ENCODE assay signal across 26 cellular contexts in genomic region chr3:46215810-46216414, GRCh38. TPM values are rescaled to one million over a fixed set of nuclear protein-coding genes. Genes with fewer than 3 reads are reported as not detected.
A peak's percentile ranks its signal among the peaks of the same experiment; 100 is the strongest.
DNase-seq lines count a peak whose midpoint lies in the region; ATAC-seq, FAIRE-seq and TF ChIP-seq lines count a peak whose summit lies in the region.
"Had no signal": no experiment of that assay in that cellular context is flagged by ENCODE, and none has a peak within 500 bp of the region (broad histone marks: within the 10 kb centered on the region; RNA-seq: fewer than 3 reads in every experiment).

No MANE protein-coding gene starts in this region.

- 4% methylated on average over 4 of the region's 4 CpGs for WGBS in HepG2 (ENCODE audit: low lambda C conversion rate)
- WGBS in right lobe of liver (ENCODE audit: insufficient coverage, low coverage, low lambda C conversion rate, missing lambda C conversion rate): 27% methylated on average over 4 of the region's 4 CpGs
- 88 to 92% methylated on average over 4 of the region's 4 CpGs for WGBS in endodermal cell (ENCODE audit: insufficient coverage in 1 of 2, insufficient read length in 1 of 2), 2 experiments

- FAIRE-seq in HepG2 (lab: Jason Lieb, UNC) (no peak), astrocyte (lab: Jason Lieb, UNC) (no peak)

- no peak for TF ChIP-seq RAD21 in HepG2 (CRISPR knock-in tag; IDR thresholded peaks at IDR 0.05)

- H3K79me2 ChIP-seq in HepG2 (ENCODE audit: insufficient read depth, low read length) (no peaks in the 10 kb centered on the region), astrocyte (ENCODE audit: insufficient read depth, low read length) (no peaks in the 10 kb centered on the region)

- intact Hi-C loops in HepG2 (cut with micrococcal nuclease; ENCODE audit: unreplicated experiment): no loop called here
- intact Hi-C loops in right lobe of liver (cut with DNase I): no loop called here

- no peak for TF ChIP-seq EP300 in HepG2 (IDR thresholded peaks at IDR 0.05; ENCODE audit: low read depth in 2 of 2, low read length in 2 of 2)
- TF ChIP-seq EP300 in HepG2 (CRISPR knock-in tag; IDR thresholded peaks at IDR 0.05; ENCODE audit: borderline replicate concordance): no peak

- no peaks in the 10 kb centered on the region for H3K4me1 ChIP-seq in HepG2 (ENCODE audit: insufficient read depth, low read length)
- no peaks in the 10 kb centered on the region for H3K4me1 ChIP-seq in right lobe of liver
- H3K4me1 ChIP-seq in astrocyte (ENCODE audit: insufficient read depth, low read length): no peaks in the 10 kb centered on the region
- H3K4me1 ChIP-seq in endodermal cell (ENCODE audit: control insufficient read depth, insufficient read depth, low read length): no peaks in the 10 kb centered on the region
- H3K4me1 ChIP-seq: uterus had no signal

- H3K27ac ChIP-seq in HepG2 (ENCODE audit: extremely low read length, insufficient read depth, low read length): no peak overlapping the region
- H3K27ac ChIP-seq in right lobe of liver: no peak overlapping the region
- H3K27ac ChIP-seq in astrocyte (ENCODE audit: low read depth, low read length): no peak overlapping the region
- no peak overlapping the region for H3K27ac ChIP-seq in endodermal cell (ENCODE audit: low read depth, low read length)
- H3K27ac ChIP-seq: heart left ventricle, uterus had no signal

- ATAC-seq in HepG2 (no peak), right lobe of liver (no peak), GM18870 (IDR thresholded peaks at IDR 0.05; ENCODE audit: unreplicated experiment) (no peak)
- ATAC-seq: heart left ventricle, right cardiac atrium, SK-N-SH treated with all-trans-retinoic acid at 6 μM for 48 hours had no signal

- no peak overlapping the region for H2AFZ ChIP-seq in HepG2 (ENCODE audit: low read length)
- no peak overlapping the region for H2AFZ ChIP-seq in astrocyte (ENCODE audit: low read depth, low read length)

- no peaks in the 10 kb centered on the region for H3K27me3 ChIP-seq in HepG2 (ENCODE audit: control insufficient read depth in 1 of 2, insufficient read depth in 2 of 2, low read length in 2 of 2)
- no peaks in the 10 kb centered on the region for H3K27me3 ChIP-seq in right lobe of liver
- peaks cover 8% of the 10 kb centered on the region for H3K27me3 ChIP-seq in astrocyte (ENCODE audit: insufficient read depth, low read length)
- peaks cover 10% of the 10 kb centered on the region for H3K27me3 ChIP-seq in endodermal cell (ENCODE audit: control insufficient read depth, insufficient read depth, low read length, poor library complexity, severe bottlenecking)
- H3K27me3 ChIP-seq: uterus had no signal

- H3K36me3 ChIP-seq in HepG2 (replicated peaks in 1 of 2; ENCODE audit: control insufficient read depth in 1 of 2, insufficient read depth in 2 of 2, low read length in 2 of 2) (no peaks in the 10 kb centered on the region), right lobe of liver (no peaks in the 10 kb centered on the region), astrocyte (ENCODE audit: insufficient read depth, low read length) (no peaks in the 10 kb centered on the region), endodermal cell (ENCODE audit: control insufficient read depth, insufficient read depth, low read length) (no peaks in the 10 kb centered on the region)
- H3K36me3 ChIP-seq: heart left ventricle, uterus had no signal

- H3K9ac ChIP-seq in HepG2 (ENCODE audit: insufficient read depth, low read depth, low read length): no peak overlapping the region
- H3K9ac ChIP-seq in astrocyte (ENCODE audit: low read length): no peak overlapping the region
- no peak overlapping the region for H3K9ac ChIP-seq in endodermal cell (ENCODE audit: extremely low read depth, low read length, poor library complexity, severe bottlenecking)

- no peak overlapping the region for H3K4me3 ChIP-seq in HepG2 (replicated peaks in 1 of 3; ENCODE audit: insufficient read depth in 1 of 3, low read depth in 2 of 3, low read length in 3 of 3)
- no peak overlapping the region for H3K4me3 ChIP-seq in right lobe of liver
- no peak overlapping the region for H3K4me3 ChIP-seq in astrocyte (ENCODE audit: insufficient read depth, low read depth, low read length)
- H3K4me3 ChIP-seq in endodermal cell (ENCODE audit: low read length): no peak overlapping the region
- H3K4me3 ChIP-seq: heart left ventricle, uterus had no signal

- H3K9me3 Mint-ChIP-seq in astrocyte (ENCODE audit: unreplicated experiment) (no peaks in the 10 kb centered on the region), endodermal cell (peaks cover 16% of the 10 kb centered on the region)
- no peaks in the 10 kb centered on the region for H3K9me3 Mint-ChIP-seq in activated T-cell treated with anti-CD3 and anti-CD28 coated beads, Interleukin-2, amount 50 U/mL, for 24 hours

- in situ Hi-C loops in HepG2 (cut with HindIII; ENCODE audit: extremely low pct_ligation_motif_present, low pct_unique_long_range_greater_than_20kb): no loop called here

- H3K9me3 ChIP-seq in HepG2 (ENCODE audit: low read length) (no peaks in the 10 kb centered on the region), right lobe of liver (no peaks in the 10 kb centered on the region), astrocyte (ENCODE audit: insufficient read depth, low read depth, low read length) (no peaks in the 10 kb centered on the region), endodermal cell (ENCODE audit: control insufficient read depth, low read length) (no peaks in the 10 kb centered on the region)
- H3K9me3 ChIP-seq: uterus had no signal

- POLR2A ChIA-PET in HepG2 (lab: Yijun Ruan, JAX): no interaction called here

- H4K20me1 ChIP-seq in HepG2 (ENCODE audit: insufficient read depth, low read length) (no peaks in the 10 kb centered on the region), astrocyte (ENCODE audit: insufficient read depth, low read length) (no peaks in the 10 kb centered on the region)

- CTCF ChIA-PET in HepG2 (lab: Yijun Ruan, JAX; ENCODE audit: low intra/inter-chr PET ratio, low total read pairs): no interaction called here

- TF ChIP-seq POLR2A in HepG2 (IDR thresholded peaks at IDR 0.05; ENCODE audit: insufficient read depth in 1 of 2, low read depth in 2 of 2, low read length in 2 of 2) (no peak), right lobe of liver (IDR thresholded peaks at IDR 0.05) (no peak)

- H3K36me3 Mint-ChIP-seq in astrocyte (ENCODE audit: low read depth, unreplicated experiment) (no peaks in the 10 kb centered on the region), endodermal cell (ENCODE audit: low read depth) (no peaks in the 10 kb centered on the region)
- no peaks in the 10 kb centered on the region for H3K36me3 Mint-ChIP-seq in activated T-cell treated with anti-CD3 and anti-CD28 coated beads, Interleukin-2, amount 50 U/mL, for 24 hours (ENCODE audit: low read depth)
- H3K36me3 Mint-ChIP-seq: activated CD4-positive, alpha-beta memory T cell treated with anti-CD3 and anti-CD28 coated beads for 36 hours; WTC11 had no signal

- H3K4me2 ChIP-seq in HepG2 (ENCODE audit: low read depth, low read length) (no peak overlapping the region), astrocyte (ENCODE audit: low read length) (no peak overlapping the region)

- no peak for TF ChIP-seq CTCF in HepG2 (CRISPR knock-in tag; IDR thresholded peaks at IDR 0.05)
- TF ChIP-seq CTCF in right lobe of liver (IDR thresholded peaks at IDR 0.05): no peak
- no peak for TF ChIP-seq CTCF in astrocyte (IDR thresholded peaks at IDR 0.05; ENCODE audit: insufficient read depth, low read depth, low read length)
- no peak for TF ChIP-seq CTCF in endodermal cell (conservative IDR thresholded peaks at IDR 0.05)

- no TSS peak for BruUV-seq in HepG2 (replicated peaks; lab: Mats Ljungman, UMichigan)

- no peak overlapping the region for H3K4me3 Mint-ChIP-seq in astrocyte (ENCODE audit: unreplicated experiment)
- H3K4me3 Mint-ChIP-seq in endodermal cell: no peak overlapping the region
- H3K4me3 Mint-ChIP-seq in activated T-cell treated with anti-CD3 and anti-CD28 coated beads, Interleukin-2, amount 50 U/mL, for 24 hours: no peak overlapping the region
- H3K4me3 Mint-ChIP-seq: activated CD4-positive, alpha-beta memory T cell treated with anti-CD3 and anti-CD28 coated beads for 36 hours; WTC11 had no signal

- H3K4me1 Mint-ChIP-seq in astrocyte (ENCODE audit: low read depth, unreplicated experiment) (no peaks in the 10 kb centered on the region), endodermal cell (peaks cover 7% of the 10 kb centered on the region)
- H3K4me1 Mint-ChIP-seq in activated T-cell treated with anti-CD3 and anti-CD28 coated beads, Interleukin-2, amount 50 U/mL, for 24 hours (ENCODE audit: low read depth): no peaks in the 10 kb centered on the region

- H3K27me3 Mint-ChIP-seq in astrocyte (ENCODE audit: low read depth, unreplicated experiment): peaks cover 2% of the 10 kb centered on the region
- H3K27me3 Mint-ChIP-seq in endodermal cell (ENCODE audit: insufficient read depth): no peaks in the 10 kb centered on the region
- H3K27me3 Mint-ChIP-seq in activated T-cell treated with anti-CD3 and anti-CD28 coated beads, Interleukin-2, amount 50 U/mL, for 24 hours: no peaks in the 10 kb centered on the region
- H3K27me3 Mint-ChIP-seq: activated CD4-positive, alpha-beta memory T cell treated with anti-CD3 and anti-CD28 coated beads for 36 hours had no signal

- DNase-seq in HepG2 (ENCODE audit: low spot score) (peak; percentile 35), right lobe of liver (no peak), astrocyte (ENCODE audit: low read depth) (peak; percentile 2), kidney tubule cell (ENCODE audit: low spot score) (peak; percentile 6), endodermal cell (no peak), SW 1271 (lab: John Stamatoyannopoulos, UW) (no peak)
- DNase-seq in activated T-cell treated with anti-CD3 and anti-CD28 coated beads, Interleukin-2, amount 50 U/mL, for 24 hours: no peak
- DNase-seq: activated CD4-positive, alpha-beta memory T cell treated with anti-CD3 and anti-CD28 coated beads for 36 hours; activated naive CD4-positive, alpha-beta T cell treated with Interleukin-2 at 50 U/mL for 16 hours; activated T-cell treated with anti-CD3 and anti-CD28 coated beads, Interleukin-2, amount 50 U/mL, for 1 hour; central memory CD4-positive, alpha-beta T cell; erythroblast; heart left ventricle; MV-4-11; NCI-H1930; NCI-H446 treated with DMSO at 0.1 percent for 48 hours; right cardiac atrium; stimulated activated CD4-positive, alpha-beta T cell treated with anti-CD3 and anti-CD28 coated beads, Interleukin-15, amount 100 ng/mL, for 24 hours; substantia nigra; uterus had no signal

- H3K27ac Mint-ChIP-seq in astrocyte (ENCODE audit: unreplicated experiment) (no peak overlapping the region), endodermal cell (no peak overlapping the region)
- H3K27ac Mint-ChIP-seq in activated T-cell treated with anti-CD3 and anti-CD28 coated beads, Interleukin-2, amount 50 U/mL, for 24 hours: no peak overlapping the region
- H3K27ac Mint-ChIP-seq: activated CD4-positive, alpha-beta memory T cell treated with anti-CD3 and anti-CD28 coated beads for 36 hours; WTC11 had no signal

RNA-seq across cellular contexts. Expression of gene CCR1, which starts 7.8 kb away (rescaled TPM):
- total RNA-seq in HepG2 (2016; rRNA removed; fragmentation: Illumina TruSeq; extraction: Trizol) (not detected in 2 replicates), right lobe of liver (10 to 100 TPM in 1 of 6 experiments, 1 to 10 TPM in 5; 1.6 to 17.3 (median 3.1) TPM), astrocyte (0.20 and 0.41 TPM in 2 replicates), endodermal cell (under 1 TPM in 1 of 2 donors, not detected in 1; 0.11 TPM)
- not detected in 2 replicates for total RNA-seq in HepG2 (2016; cell fraction: cytosol; rRNA removed; fragmentation: Illumina TruSeq; extraction: Trizol; ENCODE audit: low read depth)
- not detected in 2 replicates for total RNA-seq in HepG2 (2016; cell fraction: insoluble cytoplasmic fraction; rRNA removed; fragmentation: Illumina TruSeq; extraction: Trizol)
- not detected in 2 replicates for total RNA-seq in HepG2 (2016; cell fraction: membrane; rRNA removed; fragmentation: Illumina TruSeq; extraction: Trizol)
- not detected in 2 replicates for total RNA-seq in HepG2 (2016; cell fraction: nucleus; rRNA removed; fragmentation: Illumina TruSeq; extraction: Trizol)
- polyA plus RNA-seq in HepG2 (2011; rRNA removed): not detected in 2 replicates
- polyA plus RNA-seq in HepG2 (2011; cell fraction: cytosol; rRNA removed): not detected in 2 replicates
- polyA plus RNA-seq in HepG2 (2011; cell fraction: nucleus; rRNA removed): not detected in 2 replicates
- not detected in 2 replicates for polyA plus RNA-seq in HepG2 (2012)
- not detected in 2 replicates for polyA plus RNA-seq in HepG2 (2016; cell fraction: cytosol; fragmentation: Illumina TruSeq; extraction: Trizol; ENCODE audit: low read depth)
- not detected in 2 replicates for polyA plus RNA-seq in HepG2 (2016; cell fraction: insoluble cytoplasmic fraction; fragmentation: Illumina TruSeq; extraction: Trizol; ENCODE audit: low read depth)
- not detected in 2 replicates for polyA plus RNA-seq in HepG2 (2016; cell fraction: membrane; fragmentation: Illumina TruSeq; extraction: Trizol; ENCODE audit: low read depth)
- not detected in 2 replicates for polyA plus RNA-seq in HepG2 (2016; cell fraction: nucleus; fragmentation: Illumina TruSeq; extraction: Trizol; ENCODE audit: insufficient read depth, low read depth)
- 0.16 TPM in 1 of 2 replicates, not detected in the other for polyA minus RNA-seq in HepG2 (2011; rRNA and poly(A)+ RNA removed; ENCODE audit: low replicate concordance)
- not detected in 2 replicates for polyA minus RNA-seq in HepG2 (2011; cell fraction: cytosol; rRNA and poly(A)+ RNA removed)
- not detected in 2 replicates for polyA minus RNA-seq in HepG2 (2011; cell fraction: nucleus; rRNA and poly(A)+ RNA removed)
- 0.07 TPM for polyA plus RNA-seq in endodermal cell (2013, experiment 1 of 2)
- polyA plus RNA-seq in endodermal cell (2013, experiment 2 of 2): 0.17 TPM
- total RNA-seq: A172, WTC11 had no signal
- polyA plus RNA-seq: BJ had no signal

RNA-seq across cellular contexts. Expression of gene CCR3, which starts 26.3 kb away (rescaled TPM):
- not detected in 2 replicates for total RNA-seq in HepG2 (2016; rRNA removed; fragmentation: Illumina TruSeq; extraction: Trizol)
- total RNA-seq in HepG2 (2016; cell fraction: cytosol; rRNA removed; fragmentation: Illumina TruSeq; extraction: Trizol; ENCODE audit: low read depth): not detected in 2 replicates
- total RNA-seq in HepG2 (2016; cell fraction: insoluble cytoplasmic fraction; rRNA removed; fragmentation: Illumina TruSeq; extraction: Trizol): not detected in 2 replicates
- total RNA-seq in HepG2 (2016; cell fraction: membrane; rRNA removed; fragmentation: Illumina TruSeq; extraction: Trizol): not detected in 2 replicates
- not detected in 2 replicates for total RNA-seq in HepG2 (2016; cell fraction: nucleus; rRNA removed; fragmentation: Illumina TruSeq; extraction: Trizol)
- polyA plus RNA-seq in HepG2 (2011; rRNA removed): not detected in 2 replicates
- not detected in 2 replicates for polyA plus RNA-seq in HepG2 (2011; cell fraction: cytosol; rRNA removed)
- polyA plus RNA-seq in HepG2 (2011; cell fraction: nucleus; rRNA removed): not detected in 2 replicates
- polyA plus RNA-seq in HepG2 (2012): not detected in 2 replicates
- not detected in 2 replicates for polyA plus RNA-seq in HepG2 (2016; cell fraction: cytosol; fragmentation: Illumina TruSeq; extraction: Trizol; ENCODE audit: low read depth)
- not detected in 2 replicates for polyA plus RNA-seq in HepG2 (2016; cell fraction: insoluble cytoplasmic fraction; fragmentation: Illumina TruSeq; extraction: Trizol; ENCODE audit: low read depth)
- polyA plus RNA-seq in HepG2 (2016; cell fraction: membrane; fragmentation: Illumina TruSeq; extraction: Trizol; ENCODE audit: low read depth): not detected in 2 replicates
- not detected in 2 replicates for polyA plus RNA-seq in HepG2 (2016; cell fraction: nucleus; fragmentation: Illumina TruSeq; extraction: Trizol; ENCODE audit: insufficient read depth, low read depth)
- not detected in 2 replicates for polyA minus RNA-seq in HepG2 (2011; rRNA and poly(A)+ RNA removed; ENCODE audit: low replicate concordance)
- polyA minus RNA-seq in HepG2 (2011; cell fraction: cytosol; rRNA and poly(A)+ RNA removed): not detected in 2 replicates
- polyA minus RNA-seq in HepG2 (2011; cell fraction: nucleus; rRNA and poly(A)+ RNA removed): not detected in 2 replicates
- total RNA-seq in right lobe of liver: under 1 TPM in 1 of 6 experiments, not detected in 5; 0.27 TPM
- total RNA-seq in astrocyte: not detected in 2 replicates
- not detected for total RNA-seq in endodermal cell
- polyA plus RNA-seq in endodermal cell (2013, experiment 1 of 2): not detected
- polyA plus RNA-seq in endodermal cell (2013, experiment 2 of 2): not detected
- total RNA-seq: A172; activated CD4-positive, alpha-beta memory T cell treated with anti-CD3 and anti-CD28 coated beads for 36 hours; right cardiac atrium; RPMI7951; uterus; WTC11 had no signal
- polyA plus RNA-seq: BJ, heart left ventricle, right cardiac atrium had no signal

Comparison
In these comparisons a context has a peak if more than half of its experiments do, and no peak if none do; other contexts are left out.
1. DNase-seq: peak in HepG2 (single experiment), astrocyte (single experiment) and kidney tubule cell (single experiment); none in right lobe of liver (0 of 3), endodermal cell (single experiment), activated T-cell treated with anti-CD3 and anti-CD28 coated beads, Interleukin-2, amount 50 U/mL, for 24 hours (single experiment) and SW 1271 (0 of 2).